Comparison of ENCODE assay signal across 17 cellular contexts in genomic region chr10:79188154-79188763, GRCh38.
DNase-seq lines count a peak whose midpoint lies in the region; ATAC-seq and TF ChIP-seq lines count a peak whose summit lies in the region.
"Had no signal": no experiment of that assay in that cellular context is flagged by ENCODE, and none has a peak within 500 bp of the region (broad histone marks: within the 10 kb centered on the region; RNA-seq: fewer than 3 reads in every experiment).

No MANE protein-coding gene starts in this region.

- H3K27me3 ChIP-seq in Peyer's patch (no peaks in the 10 kb centered on the region), esophagus muscularis mucosa (no peaks in the 10 kb centered on the region), transverse colon (no peaks in the 10 kb centered on the region), gastrocnemius medialis (no peaks in the 10 kb centered on the region)

- H3K4me3 ChIP-seq in Peyer's patch: no peak overlapping the region
- no peak overlapping the region for H3K4me3 ChIP-seq in esophagus muscularis mucosa
- H3K4me3 ChIP-seq in mucosa of descending colon: no peak overlapping the region
- no peak overlapping the region for H3K4me3 ChIP-seq in transverse colon
- no peak overlapping the region for H3K4me3 ChIP-seq in gastrocnemius medialis
- H3K4me3 ChIP-seq: coronary artery had no signal

- intact Hi-C loops in esophagus muscularis mucosa (cut with DNase I) (no loop called here), mucosa of descending colon (cut with DNase I, micrococcal nuclease) (no loop called here), transverse colon (cut with DNase I; ENCODE audit: low total_unique reads) (loop anchor here (5.0 kb wide), 1 partner anchor 121 kb away; the partner anchor contains the start of gene ZMIZ1), gastrocnemius medialis (cut with DNase I; ENCODE audit: low total_unique reads) (no loop called here)

- H3K27ac ChIP-seq in Peyer's patch (peak overlapping the region in 2 of 4 donors; percentile 68 to 78), esophagus muscularis mucosa (replicated peaks in 1 of 4) (peak overlapping the region in 3 of 4 donors; percentile 36 to 50 (median 44)), transverse colon (peak overlapping the region in 3 of 4 donors; percentile 0 to 41 (median 8)), gastrocnemius medialis (no peak overlapping the region)

- ATAC-seq in mucosa of descending colon: peak; percentile 77
- no peak for ATAC-seq in gastrocnemius medialis

- TF ChIP-seq POLR2A in Peyer's patch (IDR thresholded peaks at IDR 0.05) (peak in 1 of 2 donors; percentile 41), esophagus muscularis mucosa (IDR thresholded peaks at IDR 0.05; ENCODE audit: low read depth) (no peak), transverse colon (IDR thresholded peaks at IDR 0.05) (no peak), gastrocnemius medialis (IDR thresholded peaks at IDR 0.05) (no peak)

- H3K9me3 ChIP-seq in Peyer's patch: no peaks in the 10 kb centered on the region
- H3K9me3 ChIP-seq in esophagus muscularis mucosa: no peaks in the 10 kb centered on the region
- H3K9me3 ChIP-seq in mucosa of descending colon: no peaks in the 10 kb centered on the region
- no peaks in the 10 kb centered on the region for H3K9me3 ChIP-seq in transverse colon
- H3K9me3 ChIP-seq in gastrocnemius medialis: no peaks in the 10 kb centered on the region

- DNase-seq in Peyer's patch (peak in 2 of 3 donors; percentile 73 to 83), esophagus muscularis mucosa (ENCODE audit: extremely low spot score) (no peak), mucosa of descending colon (peak in 2 of 3 donors; percentile 49 to 72), transverse colon (peak; percentile 41), gastrocnemius medialis (no peak), NCI-H82 (lab: John Stamatoyannopoulos, UW) (no peak), cerebellar nuclear complex (lab: John Stamatoyannopoulos, UW) (no peak)
- DNase-seq: activated CD4-positive, alpha-beta T cell treated with anti-CD3 and anti-CD28 coated beads for 48 hours; activated T-cell treated with anti-CD3 and anti-CD28 coated beads for 4 hours; CD4-positive, CD25-positive, alpha-beta regulatory T cell; erythroblast; hypothalamus; mammary epithelial cell; NCI-H2107; NCI-H748 treated with DMSO at 0.1 percent for 48 hours; RPMI8226 had no signal

- H3K36me3 ChIP-seq in Peyer's patch: no peaks in the 10 kb centered on the region
- H3K36me3 ChIP-seq in esophagus muscularis mucosa: peaks cover 0 to 23% (median 11%) of the 10 kb centered on the region in 4 donors
- no peaks in the 10 kb centered on the region for H3K36me3 ChIP-seq in mucosa of descending colon (ENCODE audit: low read depth)
- H3K36me3 ChIP-seq in transverse colon: no peaks in the 10 kb centered on the region
- peaks cover 0 to 5% of the 10 kb centered on the region in 2 donors for H3K36me3 ChIP-seq in gastrocnemius medialis

- in situ Hi-C loops in transverse colon (cut with MboI; ENCODE audit: low pct_ligation_motif_present in 1 of 4, low pct_unique_long_range_greater_than_20kb in 1 of 4, low sequenced_read_pairs in 3 of 4) (loop anchor here in 3 of 4 donors (25.0 kb wide), 3 partner anchors 251 to 1151 kb away; partner anchors contain the start of genes POLR3A (in 2 of the 3) and RPS24 (in 2 of the 3)), gastrocnemius medialis (cut with MboI; ENCODE audit: low sequenced_read_pairs in 4 of 4) (loop anchor here (25.0 kb wide), 4 partner anchors 226 to 1151 kb away; partner anchors contain the start of genes POLR3A (in 1 of the 4) and RPS24 (in 1 of the 4))

- TF ChIP-seq CTCF in Peyer's patch (IDR thresholded peaks at IDR 0.05) (peak in 2 of 6 experiments; percentile 20 to 31), esophagus muscularis mucosa (IDR thresholded peaks at IDR 0.05) (no peak), mucosa of descending colon (IDR thresholded peaks at IDR 0.05) (no peak), transverse colon (IDR thresholded peaks at IDR 0.05) (no peak), gastrocnemius medialis (IDR thresholded peaks at IDR 0.05 in 4 of 5, conservative IDR thresholded peaks at IDR 0.05 in 1 of 5) (no peak)

- H3K4me1 ChIP-seq in Peyer's patch (peaks cover 0 to 65% (median 7%) of the 10 kb centered on the region in 4 donors), esophagus muscularis mucosa (peaks cover 96 to 99% (median 97%) of the 10 kb centered on the region in 4 donors), mucosa of descending colon (ENCODE audit: low read depth) (peaks cover 51% of the 10 kb centered on the region), transverse colon (peaks cover 33 to 58% (median 50%) of the 10 kb centered on the region in 4 donors), gastrocnemius medialis (peaks cover 52 to 57% of the 10 kb centered on the region in 2 donors)

- TF ChIP-seq EP300 in esophagus muscularis mucosa (IDR thresholded peaks at IDR 0.05) (no peak), transverse colon (IDR thresholded peaks at IDR 0.05; ENCODE audit: low read depth) (no peak)

- WGBS in esophagus muscularis mucosa: 71% methylated on average over 10 of the region's 11 CpGs
- WGBS in transverse colon (ENCODE audit: low coverage in 1 of 2), 2 donors: 57 to 60% methylated on average over 1 to 11 of the region's 11 CpGs

Comparison
In these comparisons a context has a peak if more than half of its experiments do, and no peak if none do; other contexts are left out.
1. DNase-seq: peak in Peyer's patch (2 of 3), mucosa of descending colon (2 of 3) and transverse colon (single experiment); none in esophagus muscularis mucosa (single experiment), gastrocnemius medialis (0 of 2), NCI-H82 (single experiment) and cerebellar nuclear complex (0 of 2).
2. H3K27ac ChIP-seq: peak in esophagus muscularis mucosa (3 of 4) and transverse colon (3 of 4); none in gastrocnemius medialis (0 of 4).